Comparison of ENCODE assay signal across 17 cellular contexts in the genomic region with DNA sequence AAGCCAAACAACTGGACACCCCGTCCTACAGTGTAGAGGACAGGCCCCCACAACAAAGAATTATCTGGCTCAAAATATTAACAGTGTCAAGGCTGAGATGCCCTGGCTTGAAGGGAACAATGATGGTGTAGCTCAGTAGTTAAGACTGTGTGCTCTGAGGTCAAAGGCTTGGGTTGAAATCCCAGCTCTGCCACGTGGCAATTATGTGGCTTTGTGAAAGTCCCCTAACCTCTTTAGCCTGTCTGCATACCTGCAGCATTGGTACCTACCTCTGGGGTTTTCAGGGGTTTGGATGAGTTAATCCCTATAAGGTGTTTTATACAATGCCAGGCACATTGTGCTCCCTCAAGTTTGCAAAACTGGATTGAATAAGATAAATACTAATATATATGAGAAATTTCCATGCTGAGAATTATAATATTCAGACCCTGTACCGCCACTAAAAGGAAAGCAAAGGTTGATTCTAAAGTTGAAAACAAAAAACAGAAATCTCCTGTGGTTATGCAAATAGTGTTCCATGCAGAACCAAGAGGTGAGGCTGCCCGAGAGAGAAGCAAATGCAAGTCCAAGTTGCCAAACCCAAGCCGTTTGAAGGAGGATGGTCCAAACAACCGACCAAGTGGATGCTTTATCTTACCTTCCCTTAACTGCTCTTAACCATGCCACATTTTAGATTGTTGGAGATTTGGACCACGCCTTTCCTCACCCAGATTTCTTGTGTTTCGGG.
"Had no signal": no experiment of that assay in that cellular context is flagged by ENCODE, and none has a peak within 500 bp of the region (broad histone marks: within the 10 kb centered on the region; RNA-seq: fewer than 3 reads in every experiment).

No MANE protein-coding gene starts in this region.

- H3K4me3 ChIP-seq: coronary artery, heart right ventricle, skin epidermis, testis, tibial nerve had no signal

- H3K36me3 ChIP-seq: heart right ventricle, tibial nerve had no signal

- H3K9me3 ChIP-seq: heart right ventricle, testis had no signal

- DNase-seq: effector CD4-positive, alpha-beta T cell; endodermal cell; heart right ventricle; hypothalamus; kidney glomerular epithelial cell; natural killer cell; posterior cingulate gyrus; stimulated activated CD4-positive, alpha-beta T cell treated with anti-CD3 and anti-CD28 coated beads, Interleukin-2, amount 100 ng/mL, for 24 hours; stimulated activated CD4-positive, alpha-beta T cell treated with anti-CD3 and anti-CD28 coated beads, Interleukin-4, amount 100 ng/mL, for 4 hours; stimulated activated naive B cell treated with anti-CD40 and anti-IgM and Interleukin-4, amounts not matched to agents 10 μg/mL and 1 μg/mL and 100 μg/mL, for 72 hours; stimulated activated naive CD8-positive, alpha-beta T cell treated with anti-CD3 and anti-CD28 coated beads, Interleukin-15, amount 100 ng/mL, for 72 hours; testis had no signal

- H3K27ac ChIP-seq: coronary artery, heart right ventricle, skin epidermis, testis, tibial nerve had no signal

- ATAC-seq: esophagus mucosa; heart right ventricle; natural killer cell; sciatic nerve; stimulated activated naive B cell treated with anti-CD40 and anti-IgM and Interleukin-4, amounts not matched to agents 10 μg/mL and 1 μg/mL and 100 μg/mL, for 72 hours; stimulated activated naive CD8-positive, alpha-beta T cell treated with anti-CD3 and anti-CD28 coated beads, Interleukin-15, amount 100 ng/mL, for 72 hours had no signal

- H3K27me3 ChIP-seq: heart right ventricle, testis, tibial nerve had no signal
